7 cellular contexts compared by ENCODE assay signal in genomic region chr3:195914146-195914545, GRCh38. TPM values are rescaled to one million over a fixed set of nuclear protein-coding genes. Genes with fewer than 3 reads are reported as not detected.
DNase-seq lines count a peak whose midpoint lies in the region; ATAC-seq and TF ChIP-seq lines count a peak whose summit lies in the region.
"Not testable (repeated sequence)": the region's sequence is repeated elsewhere in the genome, so short reads cannot be mapped to it uniquely, and the experiment has no call there.

No MANE protein-coding gene starts in this region.

- CTCF ChIA-PET in WTC11 (lab: Charles Lee): interaction anchor here (0.7 to 4.2 kb wide), 19 partner anchors 10 to 195 kb away, joined by 3 to 102 read pairs (median 7); no protein-coding TSS in a partner anchor

- DNase-seq in HFFc6; WTC11 (ENCODE audit: low spot score); activated naive CD8-positive, alpha-beta T cell treated with anti-CD3 and anti-CD28 coated beads, Interleukin-2, amount 50 U/mL, for 24 hours; epithelial cell of prostate (ENCODE audit: low read depth, low spot score); lower lobe of right lung; sigmoid colon: not testable (repeated sequence)

- H3K4me1 ChIP-seq in lower lobe of right lung (peaks cover 16% of the 10 kb centered on the region), sigmoid colon (peaks cover 0 to 21% (median 20%) of the 10 kb centered on the region in 4 donors), subcutaneous abdominal adipose tissue (ENCODE audit: control insufficient read depth in 5 of 5, insufficient read depth in 5 of 5, low read length in 5 of 5) (peaks cover 0 to 18% (median 11%) of the 10 kb centered on the region in 5 donors)

- POLR2A ChIA-PET in WTC11 (lab: Charles Lee): interaction anchor here (1.4 kb wide), 2 partner anchors 25 to 55 kb away, joined by 4 to 6 read pairs; no protein-coding TSS in a partner anchor

- not testable (repeated sequence) for ATAC-seq in WTC11; activated naive CD8-positive, alpha-beta T cell treated with anti-CD3 and anti-CD28 coated beads, Interleukin-2, amount 50 U/mL, for 24 hours; lower lobe of right lung

- peak overlapping the region; percentile 84 for H3K27ac Mint-ChIP-seq in HFFc6
- H3K27ac Mint-ChIP-seq in WTC11: peak overlapping the region; percentile 99
- peak overlapping the region; percentile 60 for H3K27ac Mint-ChIP-seq in activated naive CD8-positive, alpha-beta T cell treated with anti-CD3 and anti-CD28 coated beads, Interleukin-2, amount 50 U/mL, for 24 hours

- not testable (repeated sequence) for TF ChIP-seq POLR2A in sigmoid colon (IDR thresholded peaks at IDR 0.05)

- H3K4me1 Mint-ChIP-seq in HFFc6 (ENCODE audit: low read depth): peaks cover 22% of the 10 kb centered on the region
- H3K4me1 Mint-ChIP-seq in WTC11: peaks cover 24% of the 10 kb centered on the region
- peaks cover 15% of the 10 kb centered on the region for H3K4me1 Mint-ChIP-seq in activated naive CD8-positive, alpha-beta T cell treated with anti-CD3 and anti-CD28 coated beads, Interleukin-2, amount 50 U/mL, for 24 hours

- H3K27me3 Mint-ChIP-seq in HFFc6 (ENCODE audit: insufficient read depth): peaks cover 15% of the 10 kb centered on the region
- H3K27me3 Mint-ChIP-seq in WTC11 (ENCODE audit: low read depth); activated naive CD8-positive, alpha-beta T cell treated with anti-CD3 and anti-CD28 coated beads, Interleukin-2, amount 50 U/mL, for 24 hours: not testable (repeated sequence)

- not testable (repeated sequence) for H3K9ac ChIP-seq in subcutaneous abdominal adipose tissue (ENCODE audit: low read length in 5 of 5)

- H3K9me3 ChIP-seq in lower lobe of right lung; sigmoid colon; subcutaneous abdominal adipose tissue (ENCODE audit: control insufficient read depth in 5 of 5, low read length in 5 of 5): not testable (repeated sequence)

- not testable (repeated sequence) for TF ChIP-seq CTCF in HFFc6 (IDR thresholded peaks at IDR 0.05); WTC11 (IDR thresholded peaks at IDR 0.05); lower lobe of right lung (IDR thresholded peaks at IDR 0.05); sigmoid colon (IDR thresholded peaks at IDR 0.05)

- H3K36me3 ChIP-seq in lower lobe of right lung; sigmoid colon; subcutaneous abdominal adipose tissue (ENCODE audit: control insufficient read depth in 5 of 5, insufficient read depth in 5 of 5, low read length in 5 of 5): not testable (repeated sequence)

- intact Hi-C loops in lower lobe of right lung (cut with DNase I): not testable (repeated sequence)
- intact Hi-C loops in sigmoid colon (cut with DNase I): loop anchor here (2.0 to 5.0 kb wide), 2 partner anchors 17 to 43 kb away; no protein-coding TSS in a partner anchor

- H3K4me3 ChIP-seq in lower lobe of right lung; sigmoid colon; subcutaneous abdominal adipose tissue (ENCODE audit: low read depth in 1 of 5, low read length in 5 of 5): not testable (repeated sequence)

- H3K27ac ChIP-seq in epithelial cell of prostate (peak overlapping the region; percentile 85), lower lobe of right lung (peak overlapping the region; percentile 79), sigmoid colon (peak overlapping the region; percentile 81 to 88 (median 86)), subcutaneous abdominal adipose tissue (ENCODE audit: low read depth, low read length) (peak overlapping the region; percentile 60)

- TF ChIP-seq EP300 in sigmoid colon (IDR thresholded peaks at IDR 0.05): not testable (repeated sequence)

- not testable (repeated sequence) for H3K27me3 ChIP-seq in lower lobe of right lung (ENCODE audit: low read depth); sigmoid colon; subcutaneous abdominal adipose tissue (ENCODE audit: control insufficient read depth in 5 of 5, insufficient read depth in 4 of 5, low read length in 5 of 5)

- H3K9me3 Mint-ChIP-seq in HFFc6; WTC11; activated naive CD8-positive, alpha-beta T cell treated with anti-CD3 and anti-CD28 coated beads, Interleukin-2, amount 50 U/mL, for 24 hours: not testable (repeated sequence)

- H3K4me3 Mint-ChIP-seq in HFFc6: peak overlapping the region; percentile 82
- peak overlapping the region; percentile 48 for H3K4me3 Mint-ChIP-seq in WTC11
- peak overlapping the region; percentile 24 for H3K4me3 Mint-ChIP-seq in activated naive CD8-positive, alpha-beta T cell treated with anti-CD3 and anti-CD28 coated beads, Interleukin-2, amount 50 U/mL, for 24 hours

- not testable (repeated sequence) for H3K36me3 Mint-ChIP-seq in HFFc6 (ENCODE audit: low read depth); WTC11; activated naive CD8-positive, alpha-beta T cell treated with anti-CD3 and anti-CD28 coated beads, Interleukin-2, amount 50 U/mL, for 24 hours (ENCODE audit: low read depth)

- 96 to 97% methylated on average over 8 of the region's 8 CpGs for WGBS in sigmoid colon, 2 donors

RNA-seq across cellular contexts. Expression of gene TNK2, which starts 5.8 kb away (rescaled TPM):
- total RNA-seq in HFFc6 (2021; fragmentation: NEBNext Ultra II Directional; extraction: Animal tissue kit (Norgen Biotek cat#: 25700)): 10 to 100 TPM; 29.6 to 46.1 (median 35.1) TPM
- total RNA-seq in WTC11 (2021) (58.4 to 65.1 TPM (median 61.6 TPM) in 3 replicates), lower lobe of right lung (56.7 TPM), sigmoid colon (10 to 100 TPM; 12.5 to 41.0 (median 18.1) TPM)
- polyA plus RNA-seq in sigmoid colon: 10 to 100 TPM in 2 of 3 donors, 1 to 10 TPM in 1; 8.4 to 44.0 (median 17.1) TPM

Comparison
In these comparisons a context has a peak if more than half of its experiments do, and no peak if none do; other contexts are left out.
1. H3K4me3 Mint-ChIP-seq: peak in every context shown above with its lines; median percentile 82 in HFFc6; 48 in WTC11; 24 in activated naive CD8-positive, alpha-beta T cell treated with anti-CD3 and anti-CD28 coated beads, Interleukin-2, amount 50 U/mL, for 24 hours.